12 cellular contexts compared by ENCODE assay signal in genomic region chr10:1651280-1651975, GRCh38.
A peak's percentile ranks its signal among the peaks of the same experiment; 100 is the strongest.
DNase-seq lines count a peak whose midpoint lies in the region; FAIRE-seq lines count a peak whose summit lies in the region.
"Had no signal": no experiment of that assay in that cellular context is flagged by ENCODE, and none has a peak within 500 bp of the region (broad histone marks: within the 10 kb centered on the region; RNA-seq: fewer than 3 reads in every experiment).

No MANE protein-coding gene starts in this region.

- H3K4me2 ChIP-seq in neuronal stem cell (ENCODE audit: insufficient read depth, low read length, poor library complexity, severe bottlenecking), result no peak overlapping the region

- no peak overlapping the region for H3K14ac ChIP-seq in neuronal stem cell (ENCODE audit: low read length)

- no peak overlapping the region for H3K27ac ChIP-seq in neuronal stem cell (replicated peaks; ENCODE audit: low read length)
- H3K27ac ChIP-seq: 22Rv1 had no signal

- H3K4ac ChIP-seq in neuronal stem cell (ENCODE audit: low read length), result no peak overlapping the region

- no peaks in the 10 kb centered on the region for H3K79me1 ChIP-seq in neuronal stem cell (ENCODE audit: low read depth, low read length)

- H2AFZ ChIP-seq in neuronal stem cell (ENCODE audit: low read length), result no peak overlapping the region

- no peak overlapping the region for H2AK5ac ChIP-seq in neuronal stem cell (ENCODE audit: low read depth, low read length)

- no peak overlapping the region for H3K4me3 ChIP-seq in neuronal stem cell (ENCODE audit: low read length in 2 of 2)

- peak overlapping the region; percentile 37 for H3K18ac ChIP-seq in neuronal stem cell (ENCODE audit: low read length)

- no CpG with 5 or more reads among the region's 20 CpGs for WGBS in neuronal stem cell (ENCODE audit: extremely low coverage in 2 of 2, insufficient read length in 2 of 2, insufficient replicate concordance in 1 of 2), 2 donors

- H3K36me3 ChIP-seq in neuronal stem cell (replicated peaks in 1 of 2; ENCODE audit: control insufficient read depth in 2 of 2, insufficient read depth in 2 of 2, low read length in 2 of 2), result no peaks in the 10 kb centered on the region

- H3K9ac ChIP-seq in neuronal stem cell (ENCODE audit: low read depth, low read length, poor library complexity), result no peak overlapping the region

- H4K91ac ChIP-seq in neuronal stem cell (ENCODE audit: low read depth, low read length, poor library complexity), result no peak overlapping the region

- DNase-seq in NCI-H2171 treated with DMSO at 0.1 percent for 48 hours (lab: John Stamatoyannopoulos, UW) (peak; percentile 38), NCI-H2171 (lab: John Stamatoyannopoulos, UW) (no peak), cerebellar cortex (ENCODE audit: low spot score) (peak; percentile 22), neuronal stem cell (ENCODE audit: low spot score) (no peak), NCI-H2029 treated with DMSO at 0.1 percent for 48 hours (lab: John Stamatoyannopoulos, UW) (no peak), HTR-8/SVneo (ENCODE audit: insufficient read length, low spot score) (no peak)
- DNase-seq in activated CD4-positive, alpha-beta T cell treated with anti-CD3 and anti-CD28 coated beads, Interleukin-2, amount 50 U/mL, for 4 hours, result no peak
- DNase-seq: COR-L47, DMS53, GOT3, H9 had no signal

- H2BK12ac ChIP-seq in neuronal stem cell (ENCODE audit: low read length), result no peak overlapping the region

- H2BK15ac ChIP-seq in neuronal stem cell (ENCODE audit: low read length), result no peak overlapping the region

- H3K9me3 ChIP-seq in neuronal stem cell (replicated peaks in 1 of 2; ENCODE audit: control insufficient read depth in 2 of 2, insufficient read depth in 1 of 2, low read depth in 1 of 2, low read length in 2 of 2), result no peaks in the 10 kb centered on the region

- no peak overlapping the region for H2BK120ac ChIP-seq in neuronal stem cell (ENCODE audit: low read depth, low read length)

- peak overlapping the region; percentile 17 for H3K23ac ChIP-seq in neuronal stem cell (ENCODE audit: low read depth, low read length, poor library complexity)

- no peak overlapping the region for H2BK5ac ChIP-seq in neuronal stem cell (ENCODE audit: low read length)

- no peak for FAIRE-seq in HTR-8/SVneo (lab: Jason Lieb, UNC)

- H4K8ac ChIP-seq in neuronal stem cell (ENCODE audit: low read depth, low read length), result no peak overlapping the region

- H3K4me1 ChIP-seq in neuronal stem cell (ENCODE audit: control insufficient read depth in 2 of 2, insufficient read depth in 1 of 2, low read depth in 1 of 2, low read length in 2 of 2), result peaks cover 0 to 7% of the 10 kb centered on the region in 2 donors

- H3K27me3 ChIP-seq in neuronal stem cell (ENCODE audit: control insufficient read depth in 3 of 3, insufficient read depth in 3 of 3, low read depth in 1 of 3, low read length in 3 of 3), result no peaks in the 10 kb centered on the region

Comparison
In these comparisons a context has a peak if more than half of its experiments do, and no peak if none do; other contexts are left out.
1. DNase-seq: peak in NCI-H2171 treated with DMSO at 0.1 percent for 48 hours (single experiment) and cerebellar cortex (single experiment); none in NCI-H2171 (single experiment), neuronal stem cell (single experiment), NCI-H2029 treated with DMSO at 0.1 percent for 48 hours (single experiment), HTR-8/SVneo (single experiment) and activated CD4-positive, alpha-beta T cell treated with anti-CD3 and anti-CD28 coated beads, Interleukin-2, amount 50 U/mL, for 4 hours (0 of 2).